ENCODE assay signal across 8 cellular contexts in the genomic region with DNA sequence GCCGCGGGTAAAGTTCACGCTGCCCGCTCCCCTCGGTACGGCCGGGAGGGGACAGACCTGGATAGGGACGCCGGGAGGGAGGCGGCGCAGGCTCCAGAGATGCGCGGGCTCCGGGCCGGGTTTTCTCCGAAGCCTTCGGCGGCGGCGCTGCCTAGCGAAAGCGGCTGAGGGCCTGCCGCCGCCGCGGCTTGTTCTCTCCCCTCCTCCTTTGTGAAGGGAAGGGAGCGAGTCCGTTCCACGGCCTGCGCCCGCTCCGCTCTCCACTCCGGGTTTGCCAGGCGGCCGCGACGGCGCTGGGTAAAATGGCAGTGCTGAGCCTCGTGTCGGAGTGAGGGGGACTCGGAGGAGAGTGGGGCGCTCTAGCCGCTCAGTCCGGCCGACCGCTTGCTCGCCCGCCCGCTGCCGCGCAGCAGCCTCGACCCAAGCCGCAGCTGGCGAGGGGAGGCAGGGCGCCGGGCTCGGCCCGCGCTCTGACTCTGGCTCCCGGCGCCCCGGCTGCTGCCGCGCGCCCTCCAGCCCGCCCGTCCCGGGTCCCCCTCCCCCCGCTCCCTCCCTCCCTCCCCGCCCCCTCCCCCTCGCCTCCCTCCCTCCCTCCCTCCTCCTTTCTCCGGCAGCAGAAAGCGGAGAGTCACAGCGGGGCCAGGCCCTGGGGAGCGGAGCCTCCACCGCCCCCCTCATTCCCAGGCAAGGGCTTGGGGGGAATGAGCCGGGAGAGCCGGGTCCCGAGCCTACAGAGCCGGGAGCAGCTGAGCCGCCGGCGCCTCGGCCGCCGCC. TPM values are rescaled to one million over a fixed set of nuclear protein-coding genes. Genes with fewer than 3 reads are reported as not detected.
DNase-seq lines count a peak whose midpoint lies in the region; ATAC-seq and TF ChIP-seq lines count a peak whose summit lies in the region.

Gene ARID1A, plus strand, starts transcription at position 599 of the 774 bp plus-strand sequence. CDS start 389 bp downstream, outside the sequence.

- H3F3A ChIP-seq in GM23338 (replicated peaks; ENCODE audit: low read depth), result no peaks in the 10 kb centered on the region

- TF ChIP-seq CTCF in GM23338 (conservative IDR thresholded peaks at IDR 0.05; ENCODE audit: low read depth in 2 of 2), result no peak
- peak in 4 of 6 experiments; percentile 6 to 54 (median 30) for TF ChIP-seq CTCF in esophagus squamous epithelium (IDR thresholded peaks at IDR 0.05)

- ATAC-seq in GM23338, result peak; percentile 54

- H3K4me2 ChIP-seq in GM23338, result peak within 1 kb of the TSS; percentile 91

- H3K27ac ChIP-seq in GM23338 (ENCODE audit: low read depth), result 0 out of 2 replicates have a peak within 1 kb of the TSS, but pooled peaks have one; percentile 61
- peak within 1 kb of the TSS; percentile 93 to 99 (median 98) for H3K27ac ChIP-seq in esophagus squamous epithelium

- H3K36me3 ChIP-seq in GM23338 (ENCODE audit: insufficient read depth) (no peaks in the 10 kb centered on the region), esophagus squamous epithelium (no peaks in the 10 kb centered on the region)

- no peaks in the 10 kb centered on the region for H3K9me2 ChIP-seq in GM23338 (ENCODE audit: insufficient read depth)

- H3K9me3 ChIP-seq in esophagus squamous epithelium, result no peaks in the 10 kb centered on the region

- H3K36me3 Mint-ChIP-seq in GM23338 (ENCODE audit: low read depth), result no peaks in the 10 kb centered on the region; the same call in 2 of the 3 replicates
- H3K36me3 Mint-ChIP-seq in activated T-helper 1 cell treated with anti-CD3 and anti-CD28 coated beads, Interleukin-12 subunit alpha, Interleukin-12 subunit beta, Interleukin-2, Interleukin-4 antibody, amounts not matched to agents 30 ng/mL and 10 ng/mL and 1 ng/mL, durations not matched to agents 14 hours and 24 hours and 36 hours (ENCODE audit: low read depth), result peaks cover 7% of the 10 kb centered on the region

- peaks cover 24% of the 10 kb centered on the region for H4K20me1 ChIP-seq in GM23338 (replicated peaks; ENCODE audit: insufficient read depth)

- DNase-seq in DMS53 treated with DMSO at 0.1 percent for 48 hours (lab: John Stamatoyannopoulos, UW; ENCODE audit: unreplicated experiment), result peak; percentile 90
- DNase-seq in GM23338 (ENCODE audit: low spot score), result peak; percentile 95
- DNase-seq in LHCN-M2 (ENCODE audit: low read depth), result peak; percentile 96
- DNase-seq in RPMI8226, result peak; percentile 98
- peak; percentile 96 for DNase-seq in activated T-helper 1 cell treated with anti-CD3 and anti-CD28 coated beads, Interleukin-12 subunit alpha, Interleukin-12 subunit beta, Interleukin-2, Interleukin-4 antibody, amounts not matched to agents 30 ng/mL and 10 ng/mL and 1 ng/mL, durations not matched to agents 14 hours and 24 hours and 36 hours (ENCODE audit: low spot score)
- DNase-seq in esophagus squamous epithelium (lab: John Stamatoyannopoulos, UW), result peak; percentile 82
- DNase-seq in myocyte (ENCODE audit: low read depth), result peak; percentile 97
- DNase-seq in stimulated activated CD8-positive, alpha-beta memory T cell treated with anti-CD3 and anti-CD28 coated beads, Interleukin-7, amount 100 ng/mL, for 24 hours (ENCODE audit: low read depth), result peak; percentile 84

- H3K27ac Mint-ChIP-seq in GM23338, result peak within 1 kb of the TSS; percentile 17; the same call in 1 of the 2 replicates
- H3K27ac Mint-ChIP-seq in activated T-helper 1 cell treated with anti-CD3 and anti-CD28 coated beads, Interleukin-12 subunit alpha, Interleukin-12 subunit beta, Interleukin-2, Interleukin-4 antibody, amounts not matched to agents 30 ng/mL and 10 ng/mL and 1 ng/mL, durations not matched to agents 14 hours and 24 hours and 36 hours, result peak within 1 kb of the TSS; percentile 96

- TF ChIP-seq POLR2A in esophagus squamous epithelium (IDR thresholded peaks at IDR 0.05), result peak in 3 of 4 donors; percentile 55 to 85 (median 58)

- H3K4me1 Mint-ChIP-seq in GM23338, result peaks cover 19% of the 10 kb centered on the region
- H3K4me1 Mint-ChIP-seq in activated T-helper 1 cell treated with anti-CD3 and anti-CD28 coated beads, Interleukin-12 subunit alpha, Interleukin-12 subunit beta, Interleukin-2, Interleukin-4 antibody, amounts not matched to agents 30 ng/mL and 10 ng/mL and 1 ng/mL, durations not matched to agents 14 hours and 24 hours and 36 hours (ENCODE audit: low read depth), result peaks cover 31% of the 10 kb centered on the region

- intact Hi-C loops in activated T-helper 1 cell treated with anti-CD3 and anti-CD28 coated beads, Interleukin-12 subunit alpha, Interleukin-12 subunit beta, Interleukin-2, Interleukin-4 antibody, amounts not matched to agents 30 ng/mL and 10 ng/mL and 1 ng/mL, durations not matched to agents 14 hours and 24 hours and 36 hours (cut with micrococcal nuclease), result loop anchor here (2.0 kb wide), 1 partner anchor 153 kb away; no protein-coding TSS in a partner anchor
- intact Hi-C loops in esophagus squamous epithelium (cut with DNase I), result no loop called here

- 0% methylated on average over 9 of the region's 86 CpGs; no CpG with 5 or more reads in 1 of the 2 donors for WGBS in esophagus squamous epithelium, 2 donors

- H3K4me3 ChIP-seq in GM23338, result peak within 1 kb of the TSS; percentile 68
- H3K4me3 ChIP-seq in esophagus squamous epithelium, result peak within 1 kb of the TSS; percentile 78 to 97 (median 94)

- peaks cover 13% of the 10 kb centered on the region for H3K27me3 Mint-ChIP-seq in GM23338 (ENCODE audit: insufficient read depth, low read depth, poor library complexity)
- H3K27me3 Mint-ChIP-seq in activated T-helper 1 cell treated with anti-CD3 and anti-CD28 coated beads, Interleukin-12 subunit alpha, Interleukin-12 subunit beta, Interleukin-2, Interleukin-4 antibody, amounts not matched to agents 30 ng/mL and 10 ng/mL and 1 ng/mL, durations not matched to agents 14 hours and 24 hours and 36 hours (ENCODE audit: insufficient read depth), result no peaks in the 10 kb centered on the region

- H3K9me3 Mint-ChIP-seq in GM23338, result peaks cover 25% of the 10 kb centered on the region; the same call in 2 of the 3 replicates
- no peaks in the 10 kb centered on the region for H3K9me3 Mint-ChIP-seq in activated T-helper 1 cell treated with anti-CD3 and anti-CD28 coated beads, Interleukin-12 subunit alpha, Interleukin-12 subunit beta, Interleukin-2, Interleukin-4 antibody, amounts not matched to agents 30 ng/mL and 10 ng/mL and 1 ng/mL, durations not matched to agents 14 hours and 24 hours and 36 hours

- H3K4me1 ChIP-seq in GM23338 (ENCODE audit: insufficient read depth) (peaks cover 44% of the 10 kb centered on the region), esophagus squamous epithelium (peaks cover 27 to 63% (median 50%) of the 10 kb centered on the region in 3 donors)

- no peak within 1 kb of the TSS for H2AFZ ChIP-seq in GM23338

- peaks cover 42% of the 10 kb centered on the region for H3K79me2 ChIP-seq in GM23338 (replicated peaks; ENCODE audit: insufficient read depth)

- H3K27me3 ChIP-seq in GM23338 (ENCODE audit: insufficient read depth) (peaks cover 13% of the 10 kb centered on the region), esophagus squamous epithelium (no peaks in the 10 kb centered on the region)

- H3K4me3 Mint-ChIP-seq in GM23338, result peak within 1 kb of the TSS; percentile 82
- H3K4me3 Mint-ChIP-seq in activated T-helper 1 cell treated with anti-CD3 and anti-CD28 coated beads, Interleukin-12 subunit alpha, Interleukin-12 subunit beta, Interleukin-2, Interleukin-4 antibody, amounts not matched to agents 30 ng/mL and 10 ng/mL and 1 ng/mL, durations not matched to agents 14 hours and 24 hours and 36 hours, result peak within 1 kb of the TSS; percentile 90

TF ChIP-seq in GM23338, 12 proteins besides CTCF, POLR2A, EP300 and RAD21:
- TF ChIP-seq NANOG (IDR thresholded peaks at IDR 0.05; ENCODE audit: borderline replicate concordance), result no peak
- TF ChIP-seq ZNF331 (CRISPR knock-in tag; IDR thresholded peaks at IDR 0.05; ENCODE audit: low read depth), result no peak
- TF ChIP-seq POLR2AphosphoS5 (IDR thresholded peaks at IDR 0.05; ENCODE audit: low read depth), result peak; percentile 62
- TF ChIP-seq EZH2phosphoT487 (IDR thresholded peaks at IDR 0.05; ENCODE audit: unreplicated experiment), result no peak
- TF ChIP-seq REST (IDR thresholded peaks at IDR 0.05; ENCODE audit: unreplicated experiment), result peak; percentile 15
- TF ChIP-seq JUNB (IDR thresholded peaks at IDR 0.05; ENCODE audit: unreplicated experiment), result no peak
- TF ChIP-seq CREB1 (CRISPR knock-in tag; IDR thresholded peaks at IDR 0.05; ENCODE audit: low read depth), result peak; percentile 75
TF ChIP-seq in GM23338: peak in this region for 3.

RNA-seq across cellular contexts. Expression of gene ARID1A, which starts in this region (rescaled TPM):
- 82.1 and 104 TPM in 2 replicates for total RNA-seq in GM23338 (2014; rRNA removed; shearing (Covaris generic))
- 50.0 and 62.6 TPM in 2 replicates for polyA plus RNA-seq in GM23338 (2016; fragmentation: Nextera tagmentation; extraction: Ambion mirVana)
- total RNA-seq in LHCN-M2 (2014; rRNA removed), result 18.7 and 21.6 TPM in 2 replicates
- 17.7 TPM for polyA plus RNA-seq in LHCN-M2 (2012)
- 130 and 132 TPM in 2 replicates for total RNA-seq in activated T-helper 1 cell treated with anti-CD3 and anti-CD28 coated beads, Interleukin-12 subunit alpha, Interleukin-12 subunit beta, Interleukin-2, Interleukin-4 antibody, amounts not matched to agents 30 ng/mL and 10 ng/mL and 1 ng/mL, durations not matched to agents 14 hours and 24 hours and 36 hours
- total RNA-seq in esophagus squamous epithelium, result 10 to 100 TPM; 23.9 to 60.2 (median 43.5) TPM
- 12.0 and 18.2 TPM in 2 replicates for total RNA-seq in myocyte
- polyA plus RNA-seq in myocyte (2012), result 19.4 TPM

Comparison
In these comparisons a context has a peak if more than half of its experiments do, and no peak if none do; other contexts are left out.
1. Peak in every context shown above with its lines: DNase-seq, ATAC-seq, H3K4me3 ChIP-seq and H3K27ac ChIP-seq.
2. CTCF ChIP-seq: peak in esophagus squamous epithelium (4 of 6); none in GM23338 (0 of 2).